Comparison of ENCODE assay signal across 8 cellular contexts in genomic region chr22:45163417-45164216, GRCh38. TPM values are rescaled to one million over a fixed set of nuclear protein-coding genes. Genes with fewer than 3 reads are reported as not detected.
DNase-seq lines count a peak whose midpoint lies in the region; ATAC-seq and TF ChIP-seq lines count a peak whose summit lies in the region.

Gene NUP50, plus strand, starts transcription at chr22:45163925. Its CDS starts 4,253 bp downstream, at chr22:45168178.

- H3K4me1 ChIP-seq in liver (ENCODE audit: control insufficient read depth in 4 of 4, insufficient read depth in 4 of 4, low read length in 3 of 4) = peaks cover 7 to 14% (median 11%) of the 10 kb centered on the region in 4 donors

- TF ChIP-seq CTCF in C4-2B (conservative IDR thresholded peaks at IDR 0.05) (no peak; the same call in 1 of the 2 replicates), liver (IDR thresholded peaks at IDR 0.05; ENCODE audit: low read depth, low read length, missing input control) (no peak)

- H3K27ac ChIP-seq in C4-2B (peak within 1 kb of the TSS; percentile 97), liver (ENCODE audit: low read depth in 1 of 2, low read length in 2 of 2) (peak within 1 kb of the TSS; percentile 72 to 95)

- H3K36me3 ChIP-seq in liver (ENCODE audit: control insufficient read depth in 4 of 4, insufficient read depth in 3 of 4, low read depth in 1 of 4, low read length in 3 of 4) = peaks cover 0 to 9% (median 3%) of the 10 kb centered on the region in 4 donors

- DNase-seq in NCI-H748 treated with DMSO at 0.1 percent for 48 hours (lab: John Stamatoyannopoulos, UW) (peak; percentile 91), dermis blood vessel endothelial cell (peak; percentile 98)
- peak; percentile 87 to 94 for DNase-seq in activated CD4-positive, alpha-beta T cell treated with anti-CD3 and anti-CD28 coated beads, Interleukin-2, amount 50 U/mL, for 24 hours (ENCODE audit: low read depth in 1 of 2, low spot score in 1 of 2)
- peak; percentile 95 for DNase-seq in stimulated activated CD4-positive, alpha-beta T cell treated with anti-CD3 and anti-CD28 coated beads, Interleukin-4, amount 100 ng/mL, for 24 hours

- WGBS in liver = under 1% methylated on average over 98 of the region's 98 CpGs

- H3K9me3 ChIP-seq in liver (ENCODE audit: control insufficient read depth in 4 of 4, low read length in 3 of 4) = no peaks in the 10 kb centered on the region

- H3K9ac ChIP-seq in liver (ENCODE audit: low read depth in 1 of 2, low read length in 2 of 2) = peak within 1 kb of the TSS; percentile 79 to 87

- ATAC-seq in GM19351 (IDR thresholded peaks at IDR 0.05; ENCODE audit: unreplicated experiment) (peak; percentile 80), HG03521 (IDR thresholded peaks at IDR 0.05; ENCODE audit: unreplicated experiment) (peak; percentile 84)

- H3K4me3 ChIP-seq in liver (ENCODE audit: low read depth in 1 of 3, low read length in 3 of 3) = peak within 1 kb of the TSS; percentile 71 to 97 (median 93)

- peak in 1 of 2 donors; percentile 24 for TF ChIP-seq RAD21 in liver (IDR thresholded peaks at IDR 0.05)

- no peaks in the 10 kb centered on the region for H3K27me3 ChIP-seq in liver (ENCODE audit: control insufficient read depth in 4 of 4, insufficient read depth in 4 of 4, low read length in 3 of 4)

TF ChIP-seq in liver, 16 proteins besides CTCF, POLR2A, EP300 and RAD21:
- TF ChIP-seq ATF3 (IDR thresholded peaks at IDR 0.05) = no peak
- peak; percentile 53 for TF ChIP-seq MAX (IDR thresholded peaks at IDR 0.05)
- peak; percentile 97 for TF ChIP-seq YY1 (IDR thresholded peaks at IDR 0.05)
- TF ChIP-seq GABPA (IDR thresholded peaks at IDR 0.05 in 1 of 2, conservative IDR thresholded peaks at IDR 0.05 in 1 of 2) = peak in 1 of 2 donors; percentile 84
- no peak for TF ChIP-seq HNF4A (conservative IDR thresholded peaks at IDR 0.05)
- peak; percentile 21 for TF ChIP-seq FOXA1 (IDR thresholded peaks at IDR 0.05)
- peak in 1 of 2 donors; percentile 18 for TF ChIP-seq RXRA (IDR thresholded peaks at IDR 0.05)
- TF ChIP-seq HNF4G (IDR thresholded peaks at IDR 0.05) = no peak
- no peak for TF ChIP-seq TAF1 (conservative IDR thresholded peaks at IDR 0.05)
- no peak for TF ChIP-seq EGR1 (IDR thresholded peaks at IDR 0.05; ENCODE audit: low read depth in 2 of 2)
- TF ChIP-seq ZBTB33 (IDR thresholded peaks at IDR 0.05) = peak; percentile 40
- no peak for TF ChIP-seq FOXA2 (IDR thresholded peaks at IDR 0.05)
- TF ChIP-seq JUND (IDR thresholded peaks at IDR 0.05) = no peak
- no peak for TF ChIP-seq SP1 (IDR thresholded peaks at IDR 0.05)
- no peak for TF ChIP-seq NR2F2 (IDR thresholded peaks at IDR 0.05)
- TF ChIP-seq REST (IDR thresholded peaks at IDR 0.05) = no peak

RNA-seq across cellular contexts. Expression of gene NUP50, which starts in this region (rescaled TPM):
- total RNA-seq in dermis blood vessel endothelial cell = 68.6 and 85.5 TPM in 2 replicates
- 10 to 100 TPM; 32.7 to 48.2 TPM for total RNA-seq in liver
- 10 to 100 TPM in 1 of 2 donors, 1 to 10 TPM in 1; 8.7 to 17.0 TPM for polyA plus RNA-seq in liver

Comparison
In these comparisons a context has a peak if more than half of its experiments do, and no peak if none do; other contexts are left out.
1. Peak in every context shown above with its lines: DNase-seq, ATAC-seq, H3K4me3 ChIP-seq and H3K27ac ChIP-seq.